Comparison of ENCODE assay signal across 14 cellular contexts in genomic region chr20:37291724-37292126, GRCh38. TPM values are rescaled to one million over a fixed set of nuclear protein-coding genes. Genes with fewer than 3 reads are reported as not detected.
DNase-seq lines count a peak whose midpoint lies in the region; FAIRE-seq and TF ChIP-seq lines count a peak whose summit lies in the region.
"Had no signal": no experiment of that assay in that cellular context is flagged by ENCODE, and none has a peak within 500 bp of the region (broad histone marks: within the 10 kb centered on the region; RNA-seq: fewer than 3 reads in every experiment).

No MANE protein-coding gene starts in this region.

- H3K4me3 ChIP-seq in trophoblast cell (ENCODE audit: low read depth, low read length) (no peak overlapping the region), breast epithelium (no peak overlapping the region)
- H3K4me3 ChIP-seq: suprapubic skin had no signal

- no peak for DNase-seq in activated CD4-positive, alpha-beta T cell treated with anti-CD3 and anti-CD28 coated beads, Interleukin-2, amount 10 ng/mL, durations not matched to agents 24 days and 14 days
- no peak for DNase-seq in activated CD4-positive, alpha-beta T cell treated with anti-CD3 and anti-CD28 coated beads, Interleukin-2, amount 50 U/mL, for 1 hour
- DNase-seq in GM19239 (ENCODE audit: insufficient read length, low spot score) (no peak), trophoblast cell (no peak), GM19238 (ENCODE audit: insufficient read length, low spot score) (no peak), breast epithelium (ENCODE audit: low spot score in 2 of 2) (no peak), SW480 (ENCODE audit: low spot score) (no peak)
- no peak for DNase-seq in activated T-helper 1 cell treated with anti-CD3 and anti-CD28 coated beads, Interleukin-12 subunit alpha, Interleukin-12 subunit beta, Interleukin-2, Interleukin-4 antibody, amounts not matched to agents 30 ng/mL and 10 ng/mL and 1 ng/mL, durations not matched to agents 14 hours and 24 hours and 36 hours (ENCODE audit: low spot score)
- DNase-seq: central memory CD4-positive, alpha-beta T cell; NCI-H226 had no signal

- H3K4me1 Mint-ChIP-seq in activated CD4-positive, alpha-beta T cell treated with anti-CD3 and anti-CD28 coated beads, Interleukin-2, amount 10 ng/mL, durations not matched to agents 24 days and 14 days = peaks cover 36% of the 10 kb centered on the region
- H3K4me1 Mint-ChIP-seq in activated T-helper 1 cell treated with anti-CD3 and anti-CD28 coated beads, Interleukin-12 subunit alpha, Interleukin-12 subunit beta, Interleukin-2, Interleukin-4 antibody, amounts not matched to agents 30 ng/mL and 10 ng/mL and 1 ng/mL, durations not matched to agents 14 hours and 24 hours and 36 hours (ENCODE audit: low read depth) = peaks cover 46% of the 10 kb centered on the region

- H2AK5ac ChIP-seq in trophoblast cell (ENCODE audit: low read length) = no peak overlapping the region

- H3K4ac ChIP-seq in trophoblast cell (ENCODE audit: low read depth, low read length) = no peak overlapping the region

- H3K27ac Mint-ChIP-seq in activated CD4-positive, alpha-beta T cell treated with anti-CD3 and anti-CD28 coated beads, Interleukin-2, amount 10 ng/mL, durations not matched to agents 24 days and 14 days = peak overlapping the region; percentile 77
- H3K27ac Mint-ChIP-seq in activated T-helper 1 cell treated with anti-CD3 and anti-CD28 coated beads, Interleukin-12 subunit alpha, Interleukin-12 subunit beta, Interleukin-2, Interleukin-4 antibody, amounts not matched to agents 30 ng/mL and 10 ng/mL and 1 ng/mL, durations not matched to agents 14 hours and 24 hours and 36 hours = peak overlapping the region; percentile 50

- H3K79me2 ChIP-seq in trophoblast cell (ENCODE audit: control insufficient read depth, insufficient read depth, low read length, poor library complexity) = peaks cover 6% of the 10 kb centered on the region

- intact Hi-C loops in activated CD4-positive, alpha-beta T cell treated with anti-CD3 and anti-CD28 coated beads, Interleukin-2, amount 10 ng/mL, durations not matched to agents 24 days and 14 days (cut with micrococcal nuclease) = no loop called here
- intact Hi-C loops in activated T-helper 1 cell treated with anti-CD3 and anti-CD28 coated beads, Interleukin-12 subunit alpha, Interleukin-12 subunit beta, Interleukin-2, Interleukin-4 antibody, amounts not matched to agents 30 ng/mL and 10 ng/mL and 1 ng/mL, durations not matched to agents 14 hours and 24 hours and 36 hours (cut with micrococcal nuclease) = no loop called here
- intact Hi-C loops in breast epithelium (cut with DNase I; ENCODE audit: low total_unique reads) = loop anchor here (10.0 kb wide), 1 partner anchor 53 kb away; the partner anchor contains the start of gene SRC

- H3K9ac ChIP-seq in trophoblast cell (ENCODE audit: low read length) = no peak overlapping the region

- no peak overlapping the region for H4K12ac ChIP-seq in trophoblast cell (ENCODE audit: low read depth, low read length)

- H3K4me1 ChIP-seq in trophoblast cell (ENCODE audit: control insufficient read depth in 1 of 2, insufficient read depth in 2 of 2, low read length in 2 of 2) (peaks cover 12 to 16% of the 10 kb centered on the region in 2 experiments), breast epithelium (peaks cover 0 to 19% of the 10 kb centered on the region in 2 donors)

- FAIRE-seq in GM19239 (lab: Jason Lieb, UNC) = peak; percentile 26
- FAIRE-seq: A204.1 had no signal

- H2BK120ac ChIP-seq in trophoblast cell (ENCODE audit: insufficient read depth, low read length, poor library complexity) = no peak overlapping the region

- H4K91ac ChIP-seq in trophoblast cell (ENCODE audit: low read depth, low read length) = peak overlapping the region; percentile 18

- H3K79me1 ChIP-seq in trophoblast cell (ENCODE audit: low read length) = peaks cover 23% of the 10 kb centered on the region

- peaks cover 0 to 9% of the 10 kb centered on the region in 2 experiments for H3K36me3 ChIP-seq in trophoblast cell (ENCODE audit: control insufficient read depth in 1 of 2, insufficient read depth in 2 of 2, low read length in 2 of 2)
- H3K36me3 ChIP-seq in breast epithelium = no peaks in the 10 kb centered on the region

- H3K23ac ChIP-seq in trophoblast cell (ENCODE audit: low read length) = no peak overlapping the region

- peaks cover 27% of the 10 kb centered on the region for H3K36me3 Mint-ChIP-seq in activated CD4-positive, alpha-beta T cell treated with anti-CD3 and anti-CD28 coated beads, Interleukin-2, amount 10 ng/mL, durations not matched to agents 24 days and 14 days (ENCODE audit: low read depth)
- H3K36me3 Mint-ChIP-seq in activated T-helper 1 cell treated with anti-CD3 and anti-CD28 coated beads, Interleukin-12 subunit alpha, Interleukin-12 subunit beta, Interleukin-2, Interleukin-4 antibody, amounts not matched to agents 30 ng/mL and 10 ng/mL and 1 ng/mL, durations not matched to agents 14 hours and 24 hours and 36 hours (ENCODE audit: low read depth) = peaks cover 31% of the 10 kb centered on the region

- H3K4me2 ChIP-seq in trophoblast cell (ENCODE audit: low read length) = no peak overlapping the region

- TF ChIP-seq POLR2A in breast epithelium (IDR thresholded peaks at IDR 0.05) = no peak

- H2BK12ac ChIP-seq in trophoblast cell (ENCODE audit: low read length) = no peak overlapping the region

- peaks cover 4% of the 10 kb centered on the region for H3K9me3 Mint-ChIP-seq in activated CD4-positive, alpha-beta T cell treated with anti-CD3 and anti-CD28 coated beads, Interleukin-2, amount 10 ng/mL, durations not matched to agents 24 days and 14 days
- H3K9me3 Mint-ChIP-seq in activated T-helper 1 cell treated with anti-CD3 and anti-CD28 coated beads, Interleukin-12 subunit alpha, Interleukin-12 subunit beta, Interleukin-2, Interleukin-4 antibody, amounts not matched to agents 30 ng/mL and 10 ng/mL and 1 ng/mL, durations not matched to agents 14 hours and 24 hours and 36 hours = no peaks in the 10 kb centered on the region

- TF ChIP-seq CTCF in breast epithelium (IDR thresholded peaks at IDR 0.05) = no peak

- peaks cover 4% of the 10 kb centered on the region for H3K27me3 Mint-ChIP-seq in activated CD4-positive, alpha-beta T cell treated with anti-CD3 and anti-CD28 coated beads, Interleukin-2, amount 10 ng/mL, durations not matched to agents 24 days and 14 days
- peaks cover 7% of the 10 kb centered on the region for H3K27me3 Mint-ChIP-seq in activated T-helper 1 cell treated with anti-CD3 and anti-CD28 coated beads, Interleukin-12 subunit alpha, Interleukin-12 subunit beta, Interleukin-2, Interleukin-4 antibody, amounts not matched to agents 30 ng/mL and 10 ng/mL and 1 ng/mL, durations not matched to agents 14 hours and 24 hours and 36 hours (ENCODE audit: insufficient read depth)

- H3K4me3 Mint-ChIP-seq in activated CD4-positive, alpha-beta T cell treated with anti-CD3 and anti-CD28 coated beads, Interleukin-2, amount 10 ng/mL, durations not matched to agents 24 days and 14 days = peak overlapping the region; percentile 46
- peak overlapping the region; percentile 86 for H3K4me3 Mint-ChIP-seq in activated T-helper 1 cell treated with anti-CD3 and anti-CD28 coated beads, Interleukin-12 subunit alpha, Interleukin-12 subunit beta, Interleukin-2, Interleukin-4 antibody, amounts not matched to agents 30 ng/mL and 10 ng/mL and 1 ng/mL, durations not matched to agents 14 hours and 24 hours and 36 hours

- H3K9me3 ChIP-seq in trophoblast cell (ENCODE audit: insufficient read depth, low read depth, low read length) (no peaks in the 10 kb centered on the region), breast epithelium (no peaks in the 10 kb centered on the region)
- H3K9me3 ChIP-seq: suprapubic skin had no signal

- WGBS in trophoblast cell (ENCODE audit: extremely low coverage, insufficient coverage, insufficient read length) = no CpG with 5 or more reads among the region's 6 CpGs

- no peak overlapping the region for H2AFZ ChIP-seq in trophoblast cell (ENCODE audit: insufficient read depth, low read length, poor library complexity)

- H4K8ac ChIP-seq in trophoblast cell (ENCODE audit: low read depth, low read length) = no peak overlapping the region

- H3K27me3 ChIP-seq in trophoblast cell (ENCODE audit: insufficient read depth, low read length) (no peaks in the 10 kb centered on the region), breast epithelium (no peaks in the 10 kb centered on the region)
- H3K27me3 ChIP-seq: suprapubic skin had no signal

- no peak overlapping the region for H3K18ac ChIP-seq in trophoblast cell (ENCODE audit: low read length)

- H2BK5ac ChIP-seq in trophoblast cell (ENCODE audit: low read depth, low read length, poor library complexity) = no peak overlapping the region

- no peak overlapping the region for H3K27ac ChIP-seq in trophoblast cell (ENCODE audit: low read depth, low read length)
- no peak overlapping the region for H3K27ac ChIP-seq in breast epithelium
- H3K27ac ChIP-seq: suprapubic skin had no signal

- no peak overlapping the region for H3K14ac ChIP-seq in trophoblast cell (ENCODE audit: low read length)

RNA-seq across cellular contexts. Expression of gene MANBAL, which starts 2.3 kb away (rescaled TPM):
- total RNA-seq in activated CD4-positive, alpha-beta T cell treated with anti-CD3 and anti-CD28 coated beads, Interleukin-2, amount 10 ng/mL, durations not matched to agents 24 days and 14 days = 13.4 and 13.7 TPM in 2 replicates
- total RNA-seq in activated T-helper 1 cell treated with anti-CD3 and anti-CD28 coated beads, Interleukin-12 subunit alpha, Interleukin-12 subunit beta, Interleukin-2, Interleukin-4 antibody, amounts not matched to agents 30 ng/mL and 10 ng/mL and 1 ng/mL, durations not matched to agents 14 hours and 24 hours and 36 hours = 14.6 and 16.4 TPM in 2 replicates
- 61.2 and 63.9 TPM in 2 replicates for polyA plus RNA-seq in trophoblast cell (2013)
- 10 to 100 TPM; 31.8 to 42.0 (median 34.7) TPM for total RNA-seq in breast epithelium

RNA-seq across cellular contexts. Expression of gene GHRH, which starts 30.1 kb away (rescaled TPM):
- total RNA-seq in activated CD4-positive, alpha-beta T cell treated with anti-CD3 and anti-CD28 coated beads, Interleukin-2, amount 10 ng/mL, durations not matched to agents 24 days and 14 days = not detected in 2 replicates
- not detected in 2 replicates for total RNA-seq in activated T-helper 1 cell treated with anti-CD3 and anti-CD28 coated beads, Interleukin-12 subunit alpha, Interleukin-12 subunit beta, Interleukin-2, Interleukin-4 antibody, amounts not matched to agents 30 ng/mL and 10 ng/mL and 1 ng/mL, durations not matched to agents 14 hours and 24 hours and 36 hours
- 0.11 and 0.19 TPM in 2 replicates for polyA plus RNA-seq in trophoblast cell (2013)
- total RNA-seq in breast epithelium = not detected
- total RNA-seq: MCF 10A, mononuclear cell, suprapubic skin had no signal

RNA-seq across cellular contexts. Expression of gene SRC, which starts 54.2 kb away (rescaled TPM):
- 3.6 and 5.4 TPM in 2 replicates for total RNA-seq in activated CD4-positive, alpha-beta T cell treated with anti-CD3 and anti-CD28 coated beads, Interleukin-2, amount 10 ng/mL, durations not matched to agents 24 days and 14 days
- total RNA-seq in activated T-helper 1 cell treated with anti-CD3 and anti-CD28 coated beads, Interleukin-12 subunit alpha, Interleukin-12 subunit beta, Interleukin-2, Interleukin-4 antibody, amounts not matched to agents 30 ng/mL and 10 ng/mL and 1 ng/mL, durations not matched to agents 14 hours and 24 hours and 36 hours = 6.2 and 6.4 TPM in 2 replicates
- 188 and 198 TPM in 2 replicates for polyA plus RNA-seq in trophoblast cell (2013)
- 10 to 100 TPM; 12.8 to 25.6 (median 20.6) TPM for total RNA-seq in breast epithelium
